Comparison of ENCODE assay signal across 8 cellular contexts in genomic region chr4:17576932-17577659, GRCh38.
DNase-seq lines count a peak whose midpoint lies in the region; ATAC-seq and TF ChIP-seq lines count a peak whose summit lies in the region.

Gene LAP3 (plus strand): TSS chr4:17577198. CDS start chr4:17577466, 268 bp downstream.

- in situ Hi-C loops in GM18951 (cut with MboI; ENCODE audit: low sequenced_read_pairs, unreplicated experiment) = no loop called here

- DNase-seq in AG08396 (ENCODE audit: low spot score) (peak; percentile 98), NCI-H345 (lab: John Stamatoyannopoulos, UW) (peak; percentile 86), iris pigment epithelial cell (ENCODE audit: low read depth) (peak; percentile 97)
- peak; percentile 99 for DNase-seq in activated CD4-positive, CD25-positive, alpha-beta regulatory T cell treated with anti-CD3 and anti-CD28 coated beads, Interleukin-2, amount 50 U/mL, for 16 hours (ENCODE audit: low read depth, low spot score)
- DNase-seq in central memory CD8-positive, alpha-beta T cell (ENCODE audit: low spot score in 2 of 2) = peak; percentile 99 to 100
- peak; percentile 98 to 100 for DNase-seq in stimulated activated CD4-positive, alpha-beta T cell treated with anti-CD3 and anti-CD28 coated beads, Interleukin-12 subunit alpha, Interleukin-12 subunit beta, amount 100 ng/mL, for 24 hours (ENCODE audit: low read depth in 2 of 2)

- peak within 1 kb of the TSS; percentile 95 for H3K27ac Mint-ChIP-seq in central memory CD8-positive, alpha-beta T cell (ENCODE audit: low read depth)

- peak; percentile 98 for TF ChIP-seq POLR2A in GM18951 (IDR thresholded peaks at IDR 0.05; ENCODE audit: extremely low read depth, insufficient read depth, insufficient read length)

- peaks cover 18% of the 10 kb centered on the region for H3K4me1 Mint-ChIP-seq in central memory CD8-positive, alpha-beta T cell

- ATAC-seq in HG03196 (IDR thresholded peaks at IDR 0.05; ENCODE audit: unreplicated experiment) = peak; percentile 85
- ATAC-seq in central memory CD8-positive, alpha-beta T cell (replicated peaks; ENCODE audit: extremely low read depth, poor library complexity, severe bottlenecking) = peak; percentile 86

- no peaks in the 10 kb centered on the region for H3K27me3 Mint-ChIP-seq in central memory CD8-positive, alpha-beta T cell

- H3K4me3 Mint-ChIP-seq in central memory CD8-positive, alpha-beta T cell = peak within 1 kb of the TSS; percentile 85

- peaks cover 36% of the 10 kb centered on the region for H3K36me3 Mint-ChIP-seq in central memory CD8-positive, alpha-beta T cell (ENCODE audit: insufficient read depth)

- no peaks in the 10 kb centered on the region for H3K9me3 Mint-ChIP-seq in central memory CD8-positive, alpha-beta T cell

Comparison
In these comparisons a context has a peak if more than half of its experiments do, and no peak if none do; other contexts are left out.
1. Peak in every context shown above with its lines: DNase-seq and ATAC-seq.